Comparison of ENCODE assay signal across 2 cellular contexts in genomic region chr20:49870261-49870660, GRCh38.
TF ChIP-seq lines count a peak whose summit lies in the region.

No MANE protein-coding gene starts in this region.

TF ChIP-seq in WTC11, 78 proteins besides CTCF, POLR2A, EP300 and RAD21:
- TF ChIP-seq, protein P1, sequence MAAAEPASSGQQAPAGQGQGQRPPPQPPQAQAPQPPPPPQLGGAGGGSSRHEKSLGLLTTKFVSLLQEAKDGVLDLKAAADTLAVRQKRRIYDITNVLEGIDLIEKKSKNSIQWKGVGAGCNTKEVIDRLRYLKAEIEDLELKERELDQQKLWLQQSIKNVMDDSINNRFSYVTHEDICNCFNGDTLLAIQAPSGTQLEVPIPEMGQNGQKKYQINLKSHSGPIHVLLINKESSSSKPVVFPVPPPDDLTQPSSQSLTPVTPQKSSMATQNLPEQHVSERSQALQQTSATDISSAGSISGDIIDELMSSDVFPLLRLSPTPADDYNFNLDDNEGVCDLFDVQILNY (CRISPR knock-in tag; IDR thresholded peaks at IDR 0.05) = no peak
- TF ChIP-seq ZNF671 (CRISPR knock-in tag; IDR thresholded peaks at IDR 0.05) = no peak
- TF ChIP-seq ATF1 (CRISPR knock-in tag; IDR thresholded peaks at IDR 0.05) = no peak
- no peak for TF ChIP-seq ATF6 (CRISPR knock-in tag; IDR thresholded peaks at IDR 0.05)
- TF ChIP-seq, protein P2, sequence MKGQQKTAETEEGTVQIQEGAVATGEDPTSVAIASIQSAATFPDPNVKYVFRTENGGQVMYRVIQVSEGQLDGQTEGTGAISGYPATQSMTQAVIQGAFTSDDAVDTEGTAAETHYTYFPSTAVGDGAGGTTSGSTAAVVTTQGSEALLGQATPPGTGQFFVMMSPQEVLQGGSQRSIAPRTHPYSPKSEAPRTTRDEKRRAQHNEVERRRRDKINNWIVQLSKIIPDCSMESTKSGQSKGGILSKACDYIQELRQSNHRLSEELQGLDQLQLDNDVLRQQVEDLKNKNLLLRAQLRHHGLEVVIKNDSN (CRISPR knock-in tag; IDR thresholded peaks at IDR 0.05) = no peak
- TF ChIP-seq, protein P3, sequence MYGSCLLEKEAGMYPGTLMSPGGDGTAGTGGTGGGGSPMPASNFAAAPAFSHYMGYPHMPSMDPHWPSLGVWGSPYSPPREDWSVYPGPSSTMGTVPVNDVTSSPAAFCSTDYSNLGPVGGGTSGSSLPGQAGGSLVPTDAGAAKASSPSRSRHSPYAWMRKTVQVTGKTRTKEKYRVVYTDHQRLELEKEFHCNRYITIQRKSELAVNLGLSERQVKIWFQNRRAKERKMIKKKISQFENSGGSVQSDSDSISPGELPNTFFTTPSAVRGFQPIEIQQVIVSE (CRISPR knock-in tag; IDR thresholded peaks at IDR 0.05; ENCODE audit: borderline replicate concordance) = no peak
- TF ChIP-seq, protein P4, sequence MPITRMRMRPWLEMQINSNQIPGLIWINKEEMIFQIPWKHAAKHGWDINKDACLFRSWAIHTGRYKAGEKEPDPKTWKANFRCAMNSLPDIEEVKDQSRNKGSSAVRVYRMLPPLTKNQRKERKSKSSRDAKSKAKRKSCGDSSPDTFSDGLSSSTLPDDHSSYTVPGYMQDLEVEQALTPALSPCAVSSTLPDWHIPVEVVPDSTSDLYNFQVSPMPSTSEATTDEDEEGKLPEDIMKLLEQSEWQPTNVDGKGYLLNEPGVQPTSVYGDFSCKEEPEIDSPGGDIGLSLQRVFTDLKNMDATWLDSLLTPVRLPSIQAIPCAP (CRISPR knock-in tag; IDR thresholded peaks at IDR 0.05) = no peak
- no peak for TF ChIP-seq ELF4 (CRISPR knock-in tag; IDR thresholded peaks at IDR 0.05; ENCODE audit: low read depth)
- no peak for TF ChIP-seq TCF7 (CRISPR knock-in tag; IDR thresholded peaks at IDR 0.05; ENCODE audit: low read depth)
- TF ChIP-seq STAT6 (CRISPR knock-in tag; conservative IDR thresholded peaks at IDR 0.05; ENCODE audit: low read depth) = no peak
- no peak for TF ChIP-seq CREM (CRISPR knock-in tag; IDR thresholded peaks at IDR 0.05)
- TF ChIP-seq ZNF416 (CRISPR knock-in tag; IDR thresholded peaks at IDR 0.05) = no peak
- no peak for TF ChIP-seq CREB1 (CRISPR knock-in tag; IDR thresholded peaks at IDR 0.05)

TF ChIP-seq in HepG2, 621 proteins besides CTCF, POLR2A, EP300 and RAD21:
- TF ChIP-seq ATRX (CRISPR knock-in tag; IDR thresholded peaks at IDR 0.05; ENCODE audit: borderline replicate concordance) (no peak), CREB1 (IDR thresholded peaks at IDR 0.05) (no peak), CREB1 (CRISPR knock-in tag; IDR thresholded peaks at IDR 0.05) (no peak), POLR2AphosphoS5 (IDR thresholded peaks at IDR 0.05; ENCODE audit: low read depth, low read length) (no peak), REXO4 (CRISPR knock-in tag; IDR thresholded peaks at IDR 0.05; ENCODE audit: borderline replicate concordance) (no peak), YY1 (IDR thresholded peaks at IDR 0.05; ENCODE audit: insufficient read depth, insufficient replicate concordance, low read depth, low read length) (no peak), HHEX (CRISPR knock-in tag; IDR thresholded peaks at IDR 0.05) (no peak)
- TF ChIP-seq, protein P5, sequence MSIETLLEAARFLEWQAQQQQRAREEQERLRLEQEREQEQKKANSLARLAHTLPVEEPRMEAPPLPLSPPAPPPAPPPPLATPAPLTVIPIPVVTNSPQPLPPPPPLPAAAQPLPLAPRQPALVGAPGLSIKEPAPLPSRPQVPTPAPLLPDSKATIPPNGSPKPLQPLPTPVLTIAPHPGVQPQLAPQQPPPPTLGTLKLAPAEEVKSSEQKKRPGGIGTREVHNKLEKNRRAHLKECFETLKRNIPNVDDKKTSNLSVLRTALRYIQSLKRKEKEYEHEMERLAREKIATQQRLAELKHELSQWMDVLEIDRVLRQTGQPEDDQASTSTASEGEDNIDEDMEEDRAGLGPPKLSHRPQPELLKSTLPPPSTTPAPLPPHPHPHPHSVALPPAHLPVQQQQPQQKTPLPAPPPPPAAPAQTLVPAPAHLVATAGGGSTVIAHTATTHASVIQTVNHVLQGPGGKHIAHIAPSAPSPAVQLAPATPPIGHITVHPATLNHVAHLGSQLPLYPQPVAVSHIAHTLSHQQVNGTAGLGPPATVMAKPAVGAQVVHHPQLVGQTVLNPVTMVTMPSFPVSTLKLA (IDR thresholded peaks at IDR 0.05) = peak; percentile 28; the same call in 1 of the 2 replicates
